ENCODE assay signal across 8 cellular contexts in the genomic region with DNA sequence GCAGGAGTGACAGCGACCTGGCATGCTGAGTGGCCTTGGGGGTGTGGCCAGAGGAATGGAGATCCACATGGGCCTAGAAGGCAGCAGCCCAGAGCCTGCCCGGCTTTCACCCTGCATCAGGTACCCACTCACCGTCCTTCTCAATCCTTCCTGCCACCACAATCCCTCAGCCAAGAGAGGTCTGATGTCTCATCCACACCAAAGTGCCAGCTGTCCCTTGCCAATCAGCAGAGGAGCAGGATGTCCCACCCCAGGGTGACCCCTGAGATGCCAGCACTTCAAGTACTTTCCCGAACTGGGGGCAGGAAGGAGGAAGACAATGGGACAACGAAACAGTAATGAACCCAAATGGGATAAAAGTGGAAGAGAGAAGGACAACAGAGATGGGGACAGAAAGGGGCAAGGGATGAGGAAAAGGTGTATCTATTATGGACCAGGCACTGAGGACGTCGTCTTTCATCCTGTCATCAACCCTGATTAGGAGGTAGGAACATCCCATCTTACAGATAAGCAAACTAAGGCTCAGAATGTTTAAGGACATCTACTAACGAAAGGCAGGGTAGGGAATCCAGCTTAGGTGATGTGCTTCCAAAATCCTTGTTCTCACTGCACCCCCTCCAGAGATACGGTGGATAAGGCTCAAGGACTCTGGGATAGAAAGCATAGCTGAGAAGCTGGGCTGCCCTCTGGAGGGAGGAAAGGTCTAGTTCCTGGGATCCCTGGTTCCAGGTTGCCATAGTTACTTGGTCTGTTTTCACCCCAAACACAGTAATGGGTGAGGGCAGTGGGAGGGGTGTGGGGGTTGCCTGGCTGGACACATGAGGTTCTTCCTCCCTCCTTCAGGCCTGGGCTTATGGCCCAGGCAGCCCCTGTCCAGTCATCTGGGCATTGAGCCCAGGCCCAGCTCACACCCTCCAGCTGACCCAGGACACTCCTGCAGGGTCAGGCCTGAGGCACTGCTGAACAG. TPM values are rescaled to one million over a fixed set of nuclear protein-coding genes. Genes with fewer than 3 reads are reported as not detected.
DNase-seq lines count a peak whose midpoint lies in the region; ATAC-seq and TF ChIP-seq lines count a peak whose summit lies in the region.

No MANE protein-coding gene starts in this region.

- TF ChIP-seq CTCF in ovary (IDR thresholded peaks at IDR 0.05) = peak in 2 of 3 donors; percentile 83 to 90

- H3K36me3 Mint-ChIP-seq in activated naive CD8-positive, alpha-beta T cell treated with anti-CD3 and anti-CD28 coated beads for 36 hours = no peaks in the 10 kb centered on the region

- no peaks in the 10 kb centered on the region for H3K9me3 ChIP-seq in ovary

- intact Hi-C loops in Right ventricle myocardium superior (cut with DNase I) = no loop called here
- intact Hi-C loops in ovary (cut with DNase I) = loop anchor here in 1 of 4 donors (2.0 to 10.0 kb wide), 3 partner anchors 27 to 209 kb away; partner anchors contain the start of gene ZBTB12

- H3K27ac Mint-ChIP-seq in activated naive CD8-positive, alpha-beta T cell treated with anti-CD3 and anti-CD28 coated beads for 36 hours = peak overlapping the region; percentile 16

- H3K27me3 ChIP-seq in ovary = no peaks in the 10 kb centered on the region

- H3K27ac ChIP-seq in ovary = peak overlapping the region; percentile 78 to 82

- H3K4me3 Mint-ChIP-seq in activated naive CD8-positive, alpha-beta T cell treated with anti-CD3 and anti-CD28 coated beads for 36 hours = no peak overlapping the region

- peak; percentile 84 for TF ChIP-seq EP300 in ovary (IDR thresholded peaks at IDR 0.05)

- ATAC-seq in Right ventricle myocardium superior (ENCODE audit: poor library complexity) (peak; percentile 68), HG03108 (IDR thresholded peaks at IDR 0.05; ENCODE audit: unreplicated experiment) (no peak), GM21423 (IDR thresholded peaks at IDR 0.05; ENCODE audit: unreplicated experiment) (no peak), GM18505 (IDR thresholded peaks at IDR 0.05; ENCODE audit: unreplicated experiment) (no peak)

- peaks cover 29% of the 10 kb centered on the region for H3K4me1 ChIP-seq in ovary (ENCODE audit: insufficient read depth)

- DNase-seq in GM04503 (ENCODE audit: low read depth) (peak; percentile 98), Right ventricle myocardium superior (peak; percentile 92), ovary (peak; percentile 95 to 98 (median 97)), NCI-H2029 treated with DMSO at 0.1 percent for 48 hours (lab: John Stamatoyannopoulos, UW) (no peak)
- no peak for DNase-seq in activated naive CD8-positive, alpha-beta T cell treated with anti-CD3 and anti-CD28 coated beads for 36 hours

- peaks cover 5% of the 10 kb centered on the region for H3K27me3 Mint-ChIP-seq in activated naive CD8-positive, alpha-beta T cell treated with anti-CD3 and anti-CD28 coated beads for 36 hours

- WGBS in ovary, 3 donors = 31 to 49% (median 34%) methylated on average over 9 of the region's 9 CpGs

- H3K36me3 ChIP-seq in ovary = no peaks in the 10 kb centered on the region

- no peaks in the 10 kb centered on the region for H3K9me3 Mint-ChIP-seq in activated naive CD8-positive, alpha-beta T cell treated with anti-CD3 and anti-CD28 coated beads for 36 hours

- TF ChIP-seq POLR2A in ovary (IDR thresholded peaks at IDR 0.05) = no peak
- TF ChIP-seq POLR2A in GM18505 (IDR thresholded peaks at IDR 0.05; ENCODE audit: borderline replicate concordance, extremely low read depth, insufficient read depth, insufficient read length) = no peak

- peaks cover 7% of the 10 kb centered on the region for H3K4me1 Mint-ChIP-seq in activated naive CD8-positive, alpha-beta T cell treated with anti-CD3 and anti-CD28 coated beads for 36 hours

- H3K4me3 ChIP-seq in ovary = no peak overlapping the region

RNA-seq across cellular contexts. Expression of gene TNXB, which starts 4.5 kb away (rescaled TPM):
- total RNA-seq in activated naive CD8-positive, alpha-beta T cell treated with anti-CD3 and anti-CD28 coated beads for 36 hours = 1 to 10 TPM in 1 of 2 experiments, under 1 TPM in 1; 0.43 to 1.2 TPM
- total RNA-seq in Right ventricle myocardium superior (65.8 TPM), ovary (100 to 1,000 TPM in 6 of 7 donors, 10 to 100 TPM in 1; 58.5 to 334 (median 205) TPM)
- polyA plus RNA-seq in ovary = 100 to 1,000 TPM in 1 of 2 donors, 10 to 100 TPM in 1; 13.3 to 114 TPM

RNA-seq across cellular contexts. Expression of gene ATF6B, which starts 14.4 kb away (rescaled TPM):
- 10 to 100 TPM; 50.4 to 53.5 TPM for total RNA-seq in activated naive CD8-positive, alpha-beta T cell treated with anti-CD3 and anti-CD28 coated beads for 36 hours
- 21.5 TPM for total RNA-seq in Right ventricle myocardium superior
- 100 to 1,000 TPM in 1 of 7 donors, 10 to 100 TPM in 6; 27.8 to 100 (median 84.5) TPM for total RNA-seq in ovary
- polyA plus RNA-seq in ovary = 10 to 100 TPM; 37.9 to 70.3 TPM

RNA-seq across cellular contexts. Expression of gene FKBPL, which starts 16.4 kb away (rescaled TPM):
- total RNA-seq in activated naive CD8-positive, alpha-beta T cell treated with anti-CD3 and anti-CD28 coated beads for 36 hours = 1 to 10 TPM; 5.8 to 6.8 TPM
- total RNA-seq in Right ventricle myocardium superior (2.5 TPM), ovary (1 to 10 TPM; 1.7 to 4.6 (median 4.1) TPM)
- polyA plus RNA-seq in ovary = 1 to 10 TPM; 4.2 to 5.5 TPM

RNA-seq across cellular contexts. Expression of gene PRRT1, which starts 38.1 kb away (rescaled TPM):
- 1 to 10 TPM; 1.4 to 1.5 TPM for total RNA-seq in activated naive CD8-positive, alpha-beta T cell treated with anti-CD3 and anti-CD28 coated beads for 36 hours
- total RNA-seq in Right ventricle myocardium superior (0.51 TPM), ovary (10 to 100 TPM in 5 of 7 donors, 1 to 10 TPM in 2; 2.4 to 44.1 (median 28.0) TPM)
- polyA plus RNA-seq in ovary = 10 to 100 TPM; 16.3 to 27.7 TPM

RNA-seq across cellular contexts. Expression of gene PPT2, which starts 40.3 kb away (rescaled TPM):
- total RNA-seq in activated naive CD8-positive, alpha-beta T cell treated with anti-CD3 and anti-CD28 coated beads for 36 hours = 10 to 100 TPM; 19.5 to 24.4 TPM
- total RNA-seq in Right ventricle myocardium superior (20.4 TPM), ovary (10 to 100 TPM; 33.5 to 63.9 (median 43.9) TPM)
- 10 to 100 TPM; 34.4 to 53.1 TPM for polyA plus RNA-seq in ovary

Comparison
In these comparisons a context has a peak if more than half of its experiments do, and no peak if none do; other contexts are left out.
1. DNase-seq: peak in GM04503 (single experiment), Right ventricle myocardium superior (single experiment) and ovary (5 of 5); none in activated naive CD8-positive, alpha-beta T cell treated with anti-CD3 and anti-CD28 coated beads for 36 hours (single experiment) and NCI-H2029 treated with DMSO at 0.1 percent for 48 hours (single experiment).
2. RNA of gene TNXB, which starts 4.5 kb away (total RNA-seq): 58.5 to 334 TPM in ovary and 65.8 TPM in Right ventricle myocardium superior (single experiment); 0.43 to 1.2 TPM in activated naive CD8-positive, alpha-beta T cell treated with anti-CD3 and anti-CD28 coated beads for 36 hours; every median in the first group is over 10 times any median in the second.